14 cellular contexts compared by ENCODE assay signal in the genomic region with DNA sequence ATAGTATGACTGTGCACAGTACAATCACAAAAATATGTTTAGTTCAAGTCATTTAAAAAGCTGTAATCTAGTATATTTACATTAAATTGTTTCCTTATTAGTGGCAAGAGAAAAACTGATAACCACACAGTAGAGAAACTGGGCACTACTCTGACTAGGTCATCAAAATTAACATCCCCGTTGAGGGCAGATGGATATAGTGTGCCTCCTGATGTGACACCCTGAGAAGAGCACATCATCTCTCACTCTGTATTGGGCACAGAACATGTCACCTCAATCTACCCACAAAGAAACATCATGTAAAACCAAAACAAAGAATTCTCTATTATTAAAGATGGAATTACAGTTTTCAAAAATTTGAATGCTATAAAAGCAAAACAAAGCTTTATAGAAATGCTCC.
DNase-seq lines count a peak whose midpoint lies in the region; ATAC-seq, FAIRE-seq and TF ChIP-seq lines count a peak whose summit lies in the region.
"Had no signal": no experiment of that assay in that cellular context is flagged by ENCODE, and none has a peak within 500 bp of the region (broad histone marks: within the 10 kb centered on the region; RNA-seq: fewer than 3 reads in every experiment).

No MANE protein-coding gene starts in this region.

- H3K36me3 Mint-ChIP-seq in neural progenitor cell, result no peaks in the 10 kb centered on the region
- H3K36me3 Mint-ChIP-seq in natural killer cell treated with Interleukin-12 subunit alpha and Interleukin-12 subunit beta and Interleukin-15 and Interleukin-18, amount 100 ng/mL, for 72 hours, result no peaks in the 10 kb centered on the region
- H3K36me3 Mint-ChIP-seq: activated naive CD4-positive, alpha-beta T cell treated with anti-CD3 and anti-CD28 coated beads, Interleukin-2, amount 50 U/mL, for 24 hours; memory B cell had no signal

- peak overlapping the region; percentile 89 for H3K27ac Mint-ChIP-seq in neural progenitor cell
- no peak overlapping the region for H3K27ac Mint-ChIP-seq in natural killer cell treated with Interleukin-12 subunit alpha and Interleukin-12 subunit beta and Interleukin-15 and Interleukin-18, amount 100 ng/mL, for 72 hours
- H3K27ac Mint-ChIP-seq: activated B cell treated with CpG ODN at 0.5 μM for 24 hours; activated naive CD4-positive, alpha-beta T cell treated with anti-CD3 and anti-CD28 coated beads, Interleukin-2, amount 50 U/mL, for 24 hours; memory B cell had no signal

- H3K27me3 Mint-ChIP-seq in neural progenitor cell (ENCODE audit: insufficient read depth, low read depth), result no peaks in the 10 kb centered on the region
- H3K27me3 Mint-ChIP-seq in natural killer cell treated with Interleukin-12 subunit alpha and Interleukin-12 subunit beta and Interleukin-15 and Interleukin-18, amount 100 ng/mL, for 72 hours, result no peaks in the 10 kb centered on the region
- H3K27me3 Mint-ChIP-seq: activated B cell treated with CpG ODN at 0.5 μM for 24 hours; activated naive CD4-positive, alpha-beta T cell treated with anti-CD3 and anti-CD28 coated beads, Interleukin-2, amount 50 U/mL, for 24 hours; memory B cell had no signal

- 15% methylated on average over 1 of the region's 1 CpG for WGBS in liver
- 44% methylated on average over 1 of the region's 1 CpG for WGBS in HepG2 (ENCODE audit: low lambda C conversion rate)

- no TSS peak for BruUV-seq in HepG2 (replicated peaks; lab: Mats Ljungman, UMichigan)

- CTCF ChIA-PET in HepG2 (lab: Yijun Ruan, JAX; ENCODE audit: low intra/inter-chr PET ratio, low total read pairs), result interaction anchor here (0.6 kb wide), 1 partner anchor 1330 kb away, joined by 3 read pairs; no protein-coding TSS in a partner anchor

- TF ChIP-seq RAD21 in liver (IDR thresholded peaks at IDR 0.05), result no peak
- no peak for TF ChIP-seq RAD21 in HepG2 (CRISPR knock-in tag; IDR thresholded peaks at IDR 0.05)

- intact Hi-C loops in HepG2 (cut with micrococcal nuclease; ENCODE audit: unreplicated experiment), result no loop called here

- H3K36me3 ChIP-seq in liver (ENCODE audit: control insufficient read depth in 4 of 4, insufficient read depth in 3 of 4, low read depth in 1 of 4, low read length in 3 of 4) (no peaks in the 10 kb centered on the region), HepG2 (replicated peaks in 1 of 2; ENCODE audit: control insufficient read depth in 1 of 2, insufficient read depth in 2 of 2, low read length in 2 of 2) (no peaks in the 10 kb centered on the region), cardiac muscle cell (no peaks in the 10 kb centered on the region), neural progenitor cell (no peaks in the 10 kb centered on the region)

- no peaks in the 10 kb centered on the region for H3K9me3 Mint-ChIP-seq in neural progenitor cell
- peaks cover 4% of the 10 kb centered on the region for H3K9me3 Mint-ChIP-seq in natural killer cell treated with Interleukin-12 subunit alpha and Interleukin-12 subunit beta and Interleukin-15 and Interleukin-18, amount 100 ng/mL, for 72 hours
- H3K9me3 Mint-ChIP-seq: activated B cell treated with CpG ODN at 0.5 μM for 24 hours; activated naive CD4-positive, alpha-beta T cell treated with anti-CD3 and anti-CD28 coated beads, Interleukin-2, amount 50 U/mL, for 24 hours; memory B cell had no signal

- no peaks in the 10 kb centered on the region for H3K27me3 ChIP-seq in liver (ENCODE audit: control insufficient read depth in 4 of 4, insufficient read depth in 4 of 4, low read length in 3 of 4)
- H3K27me3 ChIP-seq in HepG2 (ENCODE audit: control insufficient read depth in 1 of 2, insufficient read depth in 2 of 2, low read length in 2 of 2), result no peaks in the 10 kb centered on the region
- no peaks in the 10 kb centered on the region for H3K27me3 ChIP-seq in cardiac muscle cell
- H3K27me3 ChIP-seq in neural progenitor cell, result no peaks in the 10 kb centered on the region

- in situ Hi-C loops in HepG2 (cut with HindIII; ENCODE audit: extremely low pct_ligation_motif_present, low pct_unique_long_range_greater_than_20kb), result no loop called here

- peaks cover 23% of the 10 kb centered on the region for H3K4me1 Mint-ChIP-seq in neural progenitor cell
- H3K4me1 Mint-ChIP-seq in natural killer cell treated with Interleukin-12 subunit alpha and Interleukin-12 subunit beta and Interleukin-15 and Interleukin-18, amount 100 ng/mL, for 72 hours (ENCODE audit: low read depth in 2 of 2), result no peaks in the 10 kb centered on the region
- H3K4me1 Mint-ChIP-seq: activated B cell treated with CpG ODN at 0.5 μM for 24 hours; activated naive CD4-positive, alpha-beta T cell treated with anti-CD3 and anti-CD28 coated beads, Interleukin-2, amount 50 U/mL, for 24 hours; memory B cell had no signal

- H2AFZ ChIP-seq in HepG2 (ENCODE audit: low read length) (no peak overlapping the region), neural progenitor cell (replicated peaks) (no peak overlapping the region)

- ATAC-seq in HepG2 (no peak), HG03159 (IDR thresholded peaks at IDR 0.05; ENCODE audit: unreplicated experiment) (no peak), HG02571 (IDR thresholded peaks at IDR 0.05; ENCODE audit: unreplicated experiment) (no peak)
- no peak for ATAC-seq in natural killer cell treated with Interleukin-12 subunit alpha and Interleukin-12 subunit beta and Interleukin-15 and Interleukin-18, amount 100 ng/mL, for 72 hours

- H3K4me3 ChIP-seq in liver (ENCODE audit: low read depth in 1 of 3, low read length in 3 of 3) (no peak overlapping the region), HepG2 (replicated peaks in 1 of 3; ENCODE audit: insufficient read depth in 1 of 3, low read depth in 2 of 3, low read length in 3 of 3) (no peak overlapping the region), cardiac muscle cell (no peak overlapping the region), neural progenitor cell (no peak overlapping the region)

- H3K27ac ChIP-seq in liver (ENCODE audit: low read depth in 1 of 2, low read length in 2 of 2) (peak overlapping the region; percentile 60 to 69), HepG2 (ENCODE audit: extremely low read length, insufficient read depth, low read length) (no peak overlapping the region), cardiac muscle cell (peak overlapping the region; percentile 96), neural progenitor cell (no peak overlapping the region)

- no peak for TF ChIP-seq CTCF in liver (IDR thresholded peaks at IDR 0.05; ENCODE audit: low read depth, low read length, missing input control)
- no peak for TF ChIP-seq CTCF in HepG2 (CRISPR knock-in tag; IDR thresholded peaks at IDR 0.05)
- TF ChIP-seq CTCF in cardiac muscle cell (IDR thresholded peaks at IDR 0.05; ENCODE audit: low read depth, low read length), result no peak
- TF ChIP-seq CTCF in neural progenitor cell (IDR thresholded peaks at IDR 0.05), result no peak

- H3K4me1 ChIP-seq in liver (ENCODE audit: control insufficient read depth in 4 of 4, insufficient read depth in 4 of 4, low read length in 3 of 4) (peaks cover 2 to 38% (median 22%) of the 10 kb centered on the region in 4 donors), HepG2 (ENCODE audit: insufficient read depth, low read length) (peaks cover 8% of the 10 kb centered on the region), cardiac muscle cell (ENCODE audit: low read depth) (peaks cover 31% of the 10 kb centered on the region), neural progenitor cell (peaks cover 13% of the 10 kb centered on the region)

- H3K4me3 Mint-ChIP-seq in neural progenitor cell, result no peak overlapping the region
- H3K4me3 Mint-ChIP-seq in natural killer cell treated with Interleukin-12 subunit alpha and Interleukin-12 subunit beta and Interleukin-15 and Interleukin-18, amount 100 ng/mL, for 72 hours, result no peak overlapping the region
- H3K4me3 Mint-ChIP-seq: activated B cell treated with CpG ODN at 0.5 μM for 24 hours; activated naive CD4-positive, alpha-beta T cell treated with anti-CD3 and anti-CD28 coated beads, Interleukin-2, amount 50 U/mL, for 24 hours; memory B cell had no signal

- POLR2A ChIA-PET in HepG2 (lab: Yijun Ruan, JAX), result no interaction called here

- no peak overlapping the region for H3K4me2 ChIP-seq in HepG2 (ENCODE audit: low read depth, low read length)
- no peak overlapping the region for H3K4me2 ChIP-seq in neural progenitor cell

- H3K79me2 ChIP-seq in HepG2 (ENCODE audit: insufficient read depth, low read length), result no peaks in the 10 kb centered on the region
- no peaks in the 10 kb centered on the region for H3K79me2 ChIP-seq in neural progenitor cell (ENCODE audit: low read depth)

- TF ChIP-seq POLR2A in HepG2 (IDR thresholded peaks at IDR 0.05; ENCODE audit: insufficient read depth in 1 of 2, low read depth in 2 of 2, low read length in 2 of 2), result no peak

- no peak for TF ChIP-seq EP300 in HepG2 (IDR thresholded peaks at IDR 0.05; ENCODE audit: low read depth in 2 of 2, low read length in 2 of 2)
- no peak for TF ChIP-seq EP300 in HepG2 (CRISPR knock-in tag; IDR thresholded peaks at IDR 0.05; ENCODE audit: borderline replicate concordance)

- H3K9me3 ChIP-seq in liver (ENCODE audit: control insufficient read depth in 4 of 4, low read length in 3 of 4), result no peaks in the 10 kb centered on the region
- H3K9me3 ChIP-seq in HepG2 (ENCODE audit: low read length), result no peaks in the 10 kb centered on the region
- H3K9me3 ChIP-seq in cardiac muscle cell (ENCODE audit: low read depth), result no peaks in the 10 kb centered on the region
- no peaks in the 10 kb centered on the region for H3K9me3 ChIP-seq in neural progenitor cell (ENCODE audit: low read depth)

- H3F3A ChIP-seq in neural progenitor cell (ENCODE audit: low read depth), result no peaks in the 10 kb centered on the region

- H3K9ac ChIP-seq in liver (ENCODE audit: low read depth in 1 of 2, low read length in 2 of 2) (peak overlapping the region in 1 of 2 donors; percentile 70), HepG2 (ENCODE audit: insufficient read depth, low read depth, low read length) (no peak overlapping the region), neural progenitor cell (no peak overlapping the region)

- H4K20me1 ChIP-seq in HepG2 (ENCODE audit: insufficient read depth, low read length) (no peaks in the 10 kb centered on the region), neural progenitor cell (ENCODE audit: low read depth) (no peaks in the 10 kb centered on the region)

- DNase-seq in HepG2 (ENCODE audit: low spot score), result no peak
- no peak for DNase-seq in cardiac muscle cell (ENCODE audit: low read depth in 1 of 2, low spot score in 1 of 2)
- DNase-seq in neural progenitor cell (ENCODE audit: low spot score), result no peak
- DNase-seq in activated CD4-positive, alpha-beta T cell treated with anti-CD3 and anti-CD28 coated beads for 48 hours, result no peak
- DNase-seq in natural killer cell treated with Interleukin-12 subunit alpha and Interleukin-12 subunit beta and Interleukin-15 and Interleukin-18, amount 100 ng/mL, for 72 hours (ENCODE audit: low spot score), result no peak
- DNase-seq: activated B cell treated with CpG ODN at 0.5 μM for 24 hours, COR-L47, H7 had no signal

- FAIRE-seq in HepG2 (lab: Jason Lieb, UNC), result no peak
- FAIRE-seq: A204.1 had no signal

TF ChIP-seq in liver, 16 proteins besides CTCF, POLR2A, EP300 and RAD21 (continues in another document):
- TF ChIP-seq HNF4G (IDR thresholded peaks at IDR 0.05) (no peak), FOXA2 (IDR thresholded peaks at IDR 0.05) (no peak)

TF ChIP-seq in HepG2, 621 proteins besides CTCF, POLR2A, EP300 and RAD21 (continues in another document):
- TF ChIP-seq PRPF4 (IDR thresholded peaks at IDR 0.05; ENCODE audit: low read depth, low read length, poor library complexity, severe bottlenecking), result no peak

Comparison
In these comparisons a context has a peak if more than half of its experiments do, and no peak if none do; other contexts are left out.
1. H3K27ac ChIP-seq: peak in liver (2 of 2) and cardiac muscle cell (single experiment); none in HepG2 (single experiment) and neural progenitor cell (single experiment).